8 cellular contexts compared by ENCODE assay signal in genomic region chr15:100340721-100341661, GRCh38. TPM values are rescaled to one million over a fixed set of nuclear protein-coding genes. Genes with fewer than 3 reads are reported as not detected.
DNase-seq lines count a peak whose midpoint lies in the region; ATAC-seq and TF ChIP-seq lines count a peak whose summit lies in the region.

No MANE protein-coding gene starts in this region.

- intact Hi-C loops in Caco-2 (cut with micrococcal nuclease; ENCODE audit: unreplicated experiment): no loop called here

- CTCF ChIA-PET in Caco-2 (lab: Charles Lee): interaction anchor here (1.4 kb wide), 1 partner anchor 9 kb away, joined by 7 read pairs; no protein-coding TSS in a partner anchor

- no peaks in the 10 kb centered on the region for H4K20me1 ChIP-seq in Karpas-422 (ENCODE audit: insufficient read depth, low read depth, low read length)

- H3K27me3 ChIP-seq in Caco-2 (replicated peaks; ENCODE audit: control insufficient read depth, insufficient read depth, low read length) (no peaks in the 10 kb centered on the region), iPS-18a (ENCODE audit: control insufficient read depth, insufficient read depth, low read length) (peaks cover 48% of the 10 kb centered on the region), Karpas-422 (ENCODE audit: low read length) (no peaks in the 10 kb centered on the region)

- ATAC-seq in HG02759 (IDR thresholded peaks at IDR 0.05; ENCODE audit: unreplicated experiment) (peak; percentile 18), GM18873 (IDR thresholded peaks at IDR 0.05; ENCODE audit: low FRiP score, unreplicated experiment) (no peak)
- no peak for ATAC-seq in stimulated activated memory B cell treated with anti-CD40 and anti-IgM and Interleukin-4, amounts not matched to agents 10 μg/mL and 1 μg/mL and 100 μg/mL, for 72 hours

- no peak overlapping the region for H3K27ac Mint-ChIP-seq in Caco-2 (ENCODE audit: unreplicated experiment)
- no peak overlapping the region for H3K27ac Mint-ChIP-seq in stimulated activated memory B cell treated with anti-CD40 and anti-IgM and Interleukin-4, amounts not matched to agents 10 μg/mL and 1 μg/mL and 100 μg/mL, for 72 hours

- POLR2A ChIA-PET in Caco-2 (lab: Charles Lee): no interaction called here

- H3K9me2 ChIP-seq in Karpas-422 (replicated peaks; ENCODE audit: insufficient read depth, low read length): no peaks in the 10 kb centered on the region

- H3K9me3 ChIP-seq in Caco-2 (no peaks in the 10 kb centered on the region), iPS-18a (ENCODE audit: control insufficient read depth, low read depth, low read length) (no peaks in the 10 kb centered on the region), Karpas-422 (ENCODE audit: low read length) (no peaks in the 10 kb centered on the region)

- H2AFZ ChIP-seq in Karpas-422 (ENCODE audit: low read length): no peak overlapping the region

- no peaks in the 10 kb centered on the region for H3K36me3 Mint-ChIP-seq in Caco-2 (ENCODE audit: insufficient read depth, unreplicated experiment)
- H3K36me3 Mint-ChIP-seq in stimulated activated memory B cell treated with anti-CD40 and anti-IgM and Interleukin-4, amounts not matched to agents 10 μg/mL and 1 μg/mL and 100 μg/mL, for 72 hours: no peaks in the 10 kb centered on the region

- H3K4me3 ChIP-seq in Caco-2 (ENCODE audit: low read depth, low read length): peak overlapping the region; percentile 58
- peak overlapping the region; percentile 59 for H3K4me3 ChIP-seq in iPS-18a (ENCODE audit: low read length)
- H3K4me3 ChIP-seq in Karpas-422 (ENCODE audit: low read length): no peak overlapping the region

- DNase-seq in Caco-2: no peak
- DNase-seq in activated effector memory CD4-positive, alpha-beta T cell treated with anti-CD3 and anti-CD28 coated beads, Interleukin-2, amount 50 U/mL, for 16 hours: peak; percentile 73
- DNase-seq in NCI-H1092 treated with DMSO at 0.1 percent for 48 hours (lab: John Stamatoyannopoulos, UW): no peak
- no peak for DNase-seq in Karpas-422

- no TSS peak for BruUV-seq in Caco-2 (replicated peaks; lab: Mats Ljungman, UMichigan)

- no peak overlapping the region for H3K4me2 ChIP-seq in Karpas-422 (ENCODE audit: low read depth, low read length, poor library complexity, severe bottlenecking)

- H3K9ac ChIP-seq in iPS-18a (ENCODE audit: low read length): no peak overlapping the region
- H3K9ac ChIP-seq in Karpas-422 (ENCODE audit: low read length): no peak overlapping the region

- peaks cover 6% of the 10 kb centered on the region for H3K27me3 Mint-ChIP-seq in Caco-2 (ENCODE audit: insufficient read depth, unreplicated experiment)
- H3K27me3 Mint-ChIP-seq in stimulated activated memory B cell treated with anti-CD40 and anti-IgM and Interleukin-4, amounts not matched to agents 10 μg/mL and 1 μg/mL and 100 μg/mL, for 72 hours: peaks cover 42% of the 10 kb centered on the region

- no peaks in the 10 kb centered on the region for H3K79me2 ChIP-seq in Karpas-422 (ENCODE audit: low read length)

- peak overlapping the region; percentile 63 for H3K4me3 Mint-ChIP-seq in Caco-2 (ENCODE audit: unreplicated experiment)
- peak overlapping the region; percentile 37 for H3K4me3 Mint-ChIP-seq in stimulated activated memory B cell treated with anti-CD40 and anti-IgM and Interleukin-4, amounts not matched to agents 10 μg/mL and 1 μg/mL and 100 μg/mL, for 72 hours

- TF ChIP-seq CTCF in Caco-2 (IDR thresholded peaks at IDR 0.05; ENCODE audit: insufficient read depth in 1 of 2, low read depth in 1 of 2, low read length in 1 of 2, severe bottlenecking in 1 of 2, unreplicated experiment in 1 of 2): no peak

- H3K27ac ChIP-seq in iPS-18a (ENCODE audit: low read length): no peak overlapping the region
- H3K27ac ChIP-seq in Karpas-422 (ENCODE audit: low read length): no peak overlapping the region

- H3K9me3 Mint-ChIP-seq in Caco-2 (ENCODE audit: unreplicated experiment): no peaks in the 10 kb centered on the region
- no peaks in the 10 kb centered on the region for H3K9me3 Mint-ChIP-seq in stimulated activated memory B cell treated with anti-CD40 and anti-IgM and Interleukin-4, amounts not matched to agents 10 μg/mL and 1 μg/mL and 100 μg/mL, for 72 hours

- H3K4me1 ChIP-seq in Caco-2 (no peaks in the 10 kb centered on the region), iPS-18a (ENCODE audit: control insufficient read depth, low read depth, low read length) (peaks cover 4% of the 10 kb centered on the region), Karpas-422 (ENCODE audit: low read length) (no peaks in the 10 kb centered on the region)

- no peaks in the 10 kb centered on the region for H3K4me1 Mint-ChIP-seq in Caco-2 (ENCODE audit: low read depth, unreplicated experiment)
- H3K4me1 Mint-ChIP-seq in stimulated activated memory B cell treated with anti-CD40 and anti-IgM and Interleukin-4, amounts not matched to agents 10 μg/mL and 1 μg/mL and 100 μg/mL, for 72 hours: no peaks in the 10 kb centered on the region

- no peaks in the 10 kb centered on the region for H3K36me3 ChIP-seq in Caco-2 (ENCODE audit: control insufficient read depth, insufficient read depth, low read length)
- H3K36me3 ChIP-seq in iPS-18a (ENCODE audit: control insufficient read depth, low read depth, low read length): no peaks in the 10 kb centered on the region
- H3K36me3 ChIP-seq in Karpas-422 (ENCODE audit: insufficient read depth, low read length): no peaks in the 10 kb centered on the region

RNA-seq across cellular contexts. Expression of gene ADAMTS17, which starts 0.8 kb away (rescaled TPM):
- total RNA-seq in Caco-2 (2022): 1.5 and 2.0 TPM in 2 replicates
- total RNA-seq in Karpas-422 (2014; rRNA removed; shearing (Covaris generic); ENCODE audit: low replicate concordance): not detected in 2 replicates
